7 cellular contexts compared by ENCODE assay signal in genomic region chr7:322111-322671, GRCh38. TPM values are rescaled to one million over a fixed set of nuclear protein-coding genes. Genes with fewer than 3 reads are reported as not detected.
A peak's percentile ranks its signal among the peaks of the same experiment; 100 is the strongest.
DNase-seq lines count a peak whose midpoint lies in the region; ATAC-seq, FAIRE-seq and TF ChIP-seq lines count a peak whose summit lies in the region.

No MANE protein-coding gene starts in this region.

- POLR2A ChIA-PET in GM10248 (lab: Yijun Ruan, JAX): interaction anchor here (0.5 kb wide), 1 partner anchor 603 kb away, joined by 6 read pairs; no protein-coding TSS in a partner anchor

- no peak for TF ChIP-seq POLR2A in adrenal gland (IDR thresholded peaks at IDR 0.05)

- H3K4me3 ChIP-seq in adrenal gland (no peak overlapping the region), small intestine (ENCODE audit: low read depth in 1 of 2, low read length in 2 of 2) (no peak overlapping the region)

- H3K4me1 ChIP-seq in adrenal gland (replicated peaks in 1 of 2): no peaks in the 10 kb centered on the region
- peaks cover 0 to 9% of the 10 kb centered on the region in 2 donors for H3K4me1 ChIP-seq in small intestine (ENCODE audit: control insufficient read depth in 2 of 2, insufficient read depth in 1 of 2, low read depth in 1 of 2, low read length in 1 of 2)

- WGBS in adrenal gland, 4 donors: 8 to 17% (median 13%) methylated on average over 5 to 45 of the region's 45 CpGs
- 10 to 13% (median 11%) methylated on average over 27 to 45 of the region's 45 CpGs for WGBS in small intestine, 3 donors

- ATAC-seq in HG03354 (IDR thresholded peaks at IDR 0.05; ENCODE audit: poor library complexity, severe bottlenecking, unreplicated experiment) (peak; percentile 59), HG02763 (IDR thresholded peaks at IDR 0.05; ENCODE audit: unreplicated experiment) (no peak)

- peak; percentile 94 for DNase-seq in GM10248 (ENCODE audit: extremely low spot score)
- DNase-seq in T-helper 1 cell: peak; percentile 62 to 82 (median 78)
- DNase-seq in adrenal gland: peak in 6 of 7 donors; percentile 41 to 75 (median 70)
- peak in 47 of 51 donors; percentile 12 to 80 (median 38) for DNase-seq in hypothalamus (lab: John Stamatoyannopoulos, UW)
- DNase-seq in small intestine: peak; percentile 78

- H3K36me3 ChIP-seq in adrenal gland (replicated peaks in 1 of 2) (no peaks in the 10 kb centered on the region), small intestine (ENCODE audit: control insufficient read depth in 2 of 2, insufficient read depth in 2 of 2, low read length in 2 of 2) (no peaks in the 10 kb centered on the region)

- intact Hi-C loops in adrenal gland (cut with DNase I): loop anchor here (2.0 to 10.0 kb wide), 6 partner anchors 185 to 610 kb away; no protein-coding TSS in a partner anchor

- no peaks in the 10 kb centered on the region for H3K27me3 ChIP-seq in adrenal gland
- no peaks in the 10 kb centered on the region for H3K27me3 ChIP-seq in small intestine (ENCODE audit: control insufficient read depth in 2 of 2, insufficient read depth in 2 of 2, low read length in 2 of 2)

- TF ChIP-seq CTCF in GM10248 (IDR thresholded peaks at IDR 0.05; ENCODE audit: control extremely low read depth, extremely low read depth, low read depth, missing control alignments) (peak; percentile 95), adrenal gland (IDR thresholded peaks at IDR 0.05) (peak; percentile 53 to 96 (median 83))

- no peak overlapping the region for H3K27ac ChIP-seq in adrenal gland
- peak overlapping the region; percentile 78 to 94 for H3K27ac ChIP-seq in small intestine (ENCODE audit: low read depth in 1 of 2, low read length in 1 of 2)

- CTCF ChIA-PET in GM10248 (lab: Yijun Ruan, JAX): interaction anchor here (0.6 to 2.3 kb wide), 21 partner anchors 9 to 551 kb away, joined by 3 to 11 read pairs (median 4); no protein-coding TSS in a partner anchor

- H3K9me3 ChIP-seq in adrenal gland (replicated peaks in 1 of 3) (no peaks in the 10 kb centered on the region), small intestine (ENCODE audit: control insufficient read depth, low read depth) (peaks cover 2% of the 10 kb centered on the region)

- no peak for FAIRE-seq in small intestine (lab: Jason Lieb, UNC)

RNA-seq across cellular contexts. Expression of gene FOXL3, which starts 32.2 kb away (rescaled TPM):
- total RNA-seq in adrenal gland: not detected
- not detected for polyA plus RNA-seq in adrenal gland
- polyA plus RNA-seq in small intestine: not detected

Comparison
In these comparisons a context has a peak if more than half of its experiments do, and no peak if none do; other contexts are left out.
1. DNase-seq: peak in every context shown above with its lines; median percentile 94 in GM10248; 78 in T-helper 1 cell; 78 in small intestine; 70 in adrenal gland; 38 in hypothalamus.
2. H3K27ac ChIP-seq: peak in small intestine (2 of 2); none in adrenal gland (0 of 5).